Comparison of ENCODE assay signal across 8 cellular contexts in genomic region chr10:27099448-27099847, GRCh38. TPM values are rescaled to one million over a fixed set of nuclear protein-coding genes. Genes with fewer than 3 reads are reported as not detected.
DNase-seq lines count a peak whose midpoint lies in the region; ATAC-seq lines count a peak whose summit lies in the region.

No MANE protein-coding gene starts in this region.

- no peaks in the 10 kb centered on the region for H3K36me3 ChIP-seq in CD4-positive, CD25-positive, alpha-beta regulatory T cell (ENCODE audit: control insufficient read depth, insufficient read depth, low read length)
- H3K36me3 ChIP-seq in NT2/D1 (ENCODE audit: insufficient read depth, insufficient read length, low read length) (peaks cover 19% of the 10 kb centered on the region), endocrine pancreas (ENCODE audit: control insufficient read depth, insufficient read depth, low read length) (no peaks in the 10 kb centered on the region), neuronal stem cell (replicated peaks in 1 of 2; ENCODE audit: control insufficient read depth in 2 of 2, insufficient read depth in 2 of 2, low read length in 2 of 2) (peaks cover 0 to 15% of the 10 kb centered on the region in 2 donors)

- H3K23ac ChIP-seq in neuronal stem cell (ENCODE audit: low read depth, low read length, poor library complexity), result no peak overlapping the region

- peak overlapping the region; percentile 93 for H2AFZ ChIP-seq in neuronal stem cell (ENCODE audit: low read length)

- H3K36me3 Mint-ChIP-seq in CD4-positive, CD25-positive, alpha-beta regulatory T cell, result no peaks in the 10 kb centered on the region

- no peak overlapping the region for H3K14ac ChIP-seq in neuronal stem cell (ENCODE audit: low read length)

- H2AK5ac ChIP-seq in neuronal stem cell (ENCODE audit: low read depth, low read length), result no peak overlapping the region

- peaks cover 15% of the 10 kb centered on the region for H3K4me1 ChIP-seq in CD4-positive, CD25-positive, alpha-beta regulatory T cell (ENCODE audit: control insufficient read depth, insufficient read depth, low read length, poor library complexity, severe bottlenecking)
- no peaks in the 10 kb centered on the region for H3K4me1 ChIP-seq in NT2/D1 (ENCODE audit: insufficient read depth, insufficient read length)
- no peaks in the 10 kb centered on the region for H3K4me1 ChIP-seq in endocrine pancreas (ENCODE audit: control insufficient read depth, insufficient read depth, low read length)
- H3K4me1 ChIP-seq in neuronal stem cell (ENCODE audit: control insufficient read depth in 2 of 2, insufficient read depth in 1 of 2, low read depth in 1 of 2, low read length in 2 of 2), result peaks cover 0 to 3% of the 10 kb centered on the region in 2 donors

- H4K91ac ChIP-seq in neuronal stem cell (ENCODE audit: low read depth, low read length, poor library complexity), result no peak overlapping the region

- peaks cover 3% of the 10 kb centered on the region for H3K79me1 ChIP-seq in neuronal stem cell (ENCODE audit: low read depth, low read length)

- no peak overlapping the region for H3K4ac ChIP-seq in neuronal stem cell (ENCODE audit: low read length)

- H4K8ac ChIP-seq in neuronal stem cell (ENCODE audit: low read depth, low read length), result no peak overlapping the region

- no peak overlapping the region for H2BK120ac ChIP-seq in neuronal stem cell (ENCODE audit: low read depth, low read length)

- H3K18ac ChIP-seq in neuronal stem cell (ENCODE audit: low read length), result no peak overlapping the region

- peak overlapping the region; percentile 92 to 98 (median 94) for H3K4me3 Mint-ChIP-seq in CD4-positive, CD25-positive, alpha-beta regulatory T cell

- DNase-seq in CD4-positive, CD25-positive, alpha-beta regulatory T cell, result no peak
- no peak for DNase-seq in NT2/D1 (ENCODE audit: low read depth, low spot score)
- DNase-seq in neuronal stem cell (ENCODE audit: low spot score), result no peak
- no peak for DNase-seq in EL
- DNase-seq in activated effector memory CD4-positive, alpha-beta T cell treated with Interleukin-2 at 50 U/mL for 16 hours, result no peak
- DNase-seq in A172 (ENCODE audit: low spot score), result no peak

- no peak overlapping the region for H2BK15ac ChIP-seq in neuronal stem cell (ENCODE audit: low read length)

- H3K9me3 ChIP-seq in CD4-positive, CD25-positive, alpha-beta regulatory T cell (ENCODE audit: control insufficient read depth in 2 of 2, low read length in 2 of 2), result no peaks in the 10 kb centered on the region
- no peaks in the 10 kb centered on the region; the same call in 1 of the 2 replicates for H3K9me3 ChIP-seq in NT2/D1 (ENCODE audit: insufficient read depth, low read length)
- H3K9me3 ChIP-seq in endocrine pancreas (ENCODE audit: control insufficient read depth, low read length), result no peaks in the 10 kb centered on the region
- H3K9me3 ChIP-seq in neuronal stem cell (replicated peaks in 1 of 2; ENCODE audit: control insufficient read depth in 2 of 2, insufficient read depth in 1 of 2, low read depth in 1 of 2, low read length in 2 of 2), result no peaks in the 10 kb centered on the region

- ATAC-seq in CD4-positive, CD25-positive, alpha-beta regulatory T cell (ENCODE audit: low read depth in 2 of 2), result no peak
- ATAC-seq in HG03039 (IDR thresholded peaks at IDR 0.05; ENCODE audit: unreplicated experiment), result no peak

- H2BK5ac ChIP-seq in neuronal stem cell (ENCODE audit: low read length), result no peak overlapping the region

- H3K9me3 Mint-ChIP-seq in CD4-positive, CD25-positive, alpha-beta regulatory T cell, result peaks cover 0 to 3% (median 0%) of the 10 kb centered on the region in 7 donors

- peak overlapping the region; percentile 60 to 100 (median 98) for H3K27ac Mint-ChIP-seq in CD4-positive, CD25-positive, alpha-beta regulatory T cell

- H2BK12ac ChIP-seq in neuronal stem cell (ENCODE audit: low read length), result no peak overlapping the region

- WGBS in neuronal stem cell (ENCODE audit: extremely low coverage in 2 of 2, insufficient read length in 2 of 2, insufficient replicate concordance in 1 of 2), 2 donors, result no CpG with 5 or more reads among the region's 11 CpGs

- H3K4me2 ChIP-seq in neuronal stem cell (ENCODE audit: insufficient read depth, low read length, poor library complexity, severe bottlenecking), result peak overlapping the region; percentile 78

- H3K27me3 Mint-ChIP-seq in CD4-positive, CD25-positive, alpha-beta regulatory T cell, result peaks cover 4% of the 10 kb centered on the region

- H3K4me3 ChIP-seq in CD4-positive, CD25-positive, alpha-beta regulatory T cell (ENCODE audit: low read depth, low read length), result peak overlapping the region; percentile 98
- peak overlapping the region; percentile 81 for H3K4me3 ChIP-seq in NT2/D1 (ENCODE audit: insufficient read length, low read depth)
- peak overlapping the region; percentile 69 for H3K4me3 ChIP-seq in endocrine pancreas (ENCODE audit: control insufficient read depth, insufficient read depth, low read length)
- H3K4me3 ChIP-seq in neuronal stem cell (ENCODE audit: low read length in 2 of 2), result peak overlapping the region; percentile 82 to 98

- H3K4me1 Mint-ChIP-seq in CD4-positive, CD25-positive, alpha-beta regulatory T cell, result peaks cover 0 to 54% (median 24%) of the 10 kb centered on the region in 4 donors

- H3K9ac ChIP-seq in NT2/D1 (ENCODE audit: insufficient read length, low read depth), result peak overlapping the region; percentile 88
- peak overlapping the region; percentile 92 for H3K9ac ChIP-seq in endocrine pancreas (ENCODE audit: control insufficient read depth, insufficient read depth, low read length)
- H3K9ac ChIP-seq in neuronal stem cell (ENCODE audit: low read depth, low read length, poor library complexity), result no peak overlapping the region

- H3K27me3 ChIP-seq in CD4-positive, CD25-positive, alpha-beta regulatory T cell (ENCODE audit: control insufficient read depth, insufficient read depth, low read length), result no peaks in the 10 kb centered on the region
- H3K27me3 ChIP-seq in NT2/D1 (ENCODE audit: insufficient read depth, insufficient read length), result no peaks in the 10 kb centered on the region
- no peaks in the 10 kb centered on the region for H3K27me3 ChIP-seq in endocrine pancreas (ENCODE audit: control insufficient read depth, insufficient read depth, low read length)
- H3K27me3 ChIP-seq in neuronal stem cell (ENCODE audit: control insufficient read depth in 3 of 3, insufficient read depth in 3 of 3, low read depth in 1 of 3, low read length in 3 of 3), result no peaks in the 10 kb centered on the region

- peak overlapping the region; percentile 84 for H3K27ac ChIP-seq in CD4-positive, CD25-positive, alpha-beta regulatory T cell (ENCODE audit: insufficient read depth, low read length, poor library complexity, severe bottlenecking)
- H3K27ac ChIP-seq in neuronal stem cell (replicated peaks; ENCODE audit: low read length), result no peak overlapping the region

RNA-seq across cellular contexts. Expression of gene ANKRD26, which starts 0.8 kb away (rescaled TPM):
- 9.6 TPM for total RNA-seq in CD4-positive, CD25-positive, alpha-beta regulatory T cell
- 1 to 10 TPM; 1.1 to 2.1 (median 1.7) TPM for polyA plus RNA-seq in CD4-positive, CD25-positive, alpha-beta regulatory T cell
- polyA plus RNA-seq in neuronal stem cell (2013, experiment 1 of 2), result 15.9 TPM
- 17.2 TPM for polyA plus RNA-seq in neuronal stem cell (2013, experiment 2 of 2)
- 16.6 and 17.1 TPM in 2 replicates for total RNA-seq in A172 (2014; rRNA removed; shearing (Covaris generic))

RNA-seq across cellular contexts. Expression of gene YME1L1, which starts 54.7 kb away (rescaled TPM):
- total RNA-seq in CD4-positive, CD25-positive, alpha-beta regulatory T cell, result 134 TPM
- polyA plus RNA-seq in CD4-positive, CD25-positive, alpha-beta regulatory T cell, result 100 to 1,000 TPM; 107 to 123 (median 114) TPM
- polyA plus RNA-seq in neuronal stem cell (2013, experiment 1 of 2), result 75.4 TPM
- polyA plus RNA-seq in neuronal stem cell (2013, experiment 2 of 2), result 79.1 TPM
- 154 and 174 TPM in 2 replicates for total RNA-seq in A172 (2014; rRNA removed; shearing (Covaris generic))

RNA-seq across cellular contexts. Expression of gene MASTL, which starts 55.7 kb away (rescaled TPM):
- 27.6 TPM for total RNA-seq in CD4-positive, CD25-positive, alpha-beta regulatory T cell
- 1 to 10 TPM; 1.4 to 3.1 (median 2.3) TPM for polyA plus RNA-seq in CD4-positive, CD25-positive, alpha-beta regulatory T cell
- 41.0 TPM for polyA plus RNA-seq in neuronal stem cell (2013, experiment 1 of 2)
- 42.4 TPM for polyA plus RNA-seq in neuronal stem cell (2013, experiment 2 of 2)
- 42.4 and 42.6 TPM in 2 replicates for total RNA-seq in A172 (2014; rRNA removed; shearing (Covaris generic))
